In the genomic region with DNA sequence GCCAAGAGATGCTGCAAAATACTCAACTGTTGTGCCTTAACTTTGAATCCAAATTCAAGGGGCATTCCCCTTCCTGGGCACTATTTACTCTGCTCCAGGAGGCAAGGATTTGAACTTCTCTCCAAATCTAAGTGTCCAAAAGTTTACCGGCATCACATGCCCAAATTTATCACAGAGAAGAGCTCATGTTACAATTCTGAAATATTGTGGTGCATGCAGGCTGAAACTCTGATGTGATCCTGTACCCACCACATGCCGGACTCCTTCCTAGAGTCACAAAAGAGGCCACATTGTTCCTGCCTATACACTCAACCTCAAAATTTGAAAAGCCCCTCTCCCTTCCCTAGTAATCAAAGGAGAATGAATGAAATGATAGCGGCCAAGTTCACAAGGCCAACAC, we compare ENCODE assay signal across 8 cellular contexts. TPM values are rescaled to one million over a fixed set of nuclear protein-coding genes. Genes with fewer than 3 reads are reported as not detected.
DNase-seq lines count a peak whose midpoint lies in the region; ATAC-seq, FAIRE-seq and TF ChIP-seq lines count a peak whose summit lies in the region.

No MANE protein-coding gene starts in this region.

- no peaks in the 10 kb centered on the region for H3K9me2 ChIP-seq in Loucy (replicated peaks; ENCODE audit: low read depth, low read length)

- H3K4me3 Mint-ChIP-seq in naive B cell: peak overlapping the region; percentile 90 to 100 (median 98)

- peak overlapping the region in 5 of 6 donors; percentile 92 to 98 (median 96) for H3K27ac Mint-ChIP-seq in naive B cell

- H3K4me2 ChIP-seq in Loucy (ENCODE audit: low read depth, low read length, poor library complexity, severe bottlenecking): peak overlapping the region; percentile 79

- 0 out of 2 replicates have a peak, but pooled peaks cover 2% of the 10 kb centered on the region for H3K36me3 ChIP-seq in Loucy (ENCODE audit: insufficient read depth, low read length)

- no peaks in the 10 kb centered on the region for H3K9me3 ChIP-seq in Loucy (ENCODE audit: insufficient read depth, low read depth, low read length)

- H3K9me3 Mint-ChIP-seq in naive B cell: no peaks in the 10 kb centered on the region

- no peaks in the 10 kb centered on the region for H3K27me3 ChIP-seq in Loucy (ENCODE audit: insufficient read depth, low read length, poor library complexity, severe bottlenecking)

- ATAC-seq in naive B cell (ENCODE audit: low read depth in 2 of 2): no peak
- ATAC-seq in GM21786 (IDR thresholded peaks at IDR 0.05; ENCODE audit: unreplicated experiment): no peak

- DNase-seq in AG10803 (ENCODE audit: low read depth): no peak
- no peak for DNase-seq in naive B cell
- no peak for DNase-seq in effector CD4-positive, alpha-beta T cell
- DNase-seq in NCI-H2196 treated with DMSO at 0.1 percent for 48 hours (lab: John Stamatoyannopoulos, UW; ENCODE audit: unreplicated experiment): no peak
- no peak for DNase-seq in HTR-8/SVneo (ENCODE audit: insufficient read length, low spot score)

- no peak for FAIRE-seq in HTR-8/SVneo (lab: Jason Lieb, UNC)

- H3K9ac ChIP-seq in Loucy (ENCODE audit: low read depth, low read length, poor library complexity, severe bottlenecking): peak overlapping the region; percentile 81

- H3F3A ChIP-seq in Loucy (ENCODE audit: low read depth): 0 out of 2 replicates have a peak, but pooled peaks cover 5% of the 10 kb centered on the region

- H3K36me3 Mint-ChIP-seq in naive B cell: peaks cover 3 to 14% of the 10 kb centered on the region in 2 donors

- H3K4me3 ChIP-seq in AG10803 (ENCODE audit: low read length) (peak overlapping the region; percentile 98), Loucy (ENCODE audit: low read length, poor library complexity, severe bottlenecking) (peak overlapping the region; percentile 80)

- H3K27me3 Mint-ChIP-seq in naive B cell: peaks cover 0 to 9% (median under 1%) of the 10 kb centered on the region in 3 donors

- TF ChIP-seq CTCF in AG10803 (conservative IDR thresholded peaks at IDR 0.05; ENCODE audit: low read length): no peak
- TF ChIP-seq CTCF in Loucy (conservative IDR thresholded peaks at IDR 0.05; ENCODE audit: low read length): no peak

- 0 out of 2 replicates have a peak overlapping the region, but pooled peaks have one; percentile 97 for H2AFZ ChIP-seq in Loucy (ENCODE audit: low read length)

- peaks cover 51% of the 10 kb centered on the region for H3K4me1 ChIP-seq in Loucy (ENCODE audit: insufficient read depth, low read length, poor library complexity, severe bottlenecking)

- peaks cover 35% of the 10 kb centered on the region for H4K20me1 ChIP-seq in Loucy (ENCODE audit: insufficient read depth, low read length, poor library complexity, severe bottlenecking)

- H3K27ac ChIP-seq in cingulate gyrus (ENCODE audit: low read depth, low read length): peak overlapping the region; percentile 30

- peaks cover 52% of the 10 kb centered on the region for H3K79me2 ChIP-seq in Loucy (ENCODE audit: insufficient read depth, low read length)

- peaks cover 32 to 38% (median 38%) of the 10 kb centered on the region in 3 donors for H3K4me1 Mint-ChIP-seq in naive B cell

RNA-seq across cellular contexts. Expression of a gene that starts 1.3 kb away (rescaled TPM):
- polyA plus RNA-seq in naive B cell (ENCODE audit: low read depth in 6 of 6): 10 to 100 TPM; 13.3 to 33.1 (median 15.6) TPM

RNA-seq across cellular contexts. Expression of a gene that starts 59.1 kb away (rescaled TPM):
- polyA plus RNA-seq in naive B cell (ENCODE audit: low read depth in 6 of 6): 1 to 10 TPM in 1 of 6 donors, under 1 TPM in 2, not detected in 3; 0.23 to 1.3 (median 0.43) TPM
